13 cellular contexts compared by ENCODE assay signal in genomic region chr1:192907545-192908243, GRCh38.
A peak's percentile ranks its signal among the peaks of the same experiment; 100 is the strongest.
DNase-seq lines count a peak whose midpoint lies in the region; ATAC-seq, FAIRE-seq and TF ChIP-seq lines count a peak whose summit lies in the region.
"Had no signal": no experiment of that assay in that cellular context is flagged by ENCODE, and none has a peak within 500 bp of the region (broad histone marks: within the 10 kb centered on the region; RNA-seq: fewer than 3 reads in every experiment).

No MANE protein-coding gene starts in this region.

- H3K36me3 ChIP-seq in GM12878 (ENCODE audit: control insufficient read depth in 2 of 2, insufficient read depth in 2 of 2, low read length in 1 of 2) = no peaks in the 10 kb centered on the region
- no peaks in the 10 kb centered on the region for H3K36me3 ChIP-seq in muscle layer of duodenum (ENCODE audit: control insufficient read depth in 1 of 2, insufficient read depth in 2 of 2, low read length in 2 of 2)

- no peak overlapping the region for H3K4me2 ChIP-seq in GM12878 (ENCODE audit: control insufficient read depth, insufficient read depth)
- H3K4me2 ChIP-seq: PC-9 had no signal

- intact Hi-C loops in GM12878 (cut with micrococcal nuclease; ENCODE audit: unreplicated experiment) = no loop called here

- TF ChIP-seq RAD21 in GM12878 (IDR thresholded peaks at IDR 0.05; ENCODE audit: insufficient read depth, low read depth, low read length) = no peak

- no peak for TF ChIP-seq EP300 in GM12878 (IDR thresholded peaks at IDR 0.05; ENCODE audit: borderline replicate concordance in 1 of 2, control insufficient read depth in 1 of 2, low read depth in 2 of 2, low read length in 2 of 2)

- RAD21 ChIA-PET in GM12878 (lab: Charles Lee; ENCODE audit: unreplicated experiment) = interaction anchor here (0.9 to 1.4 kb wide), 2 partner anchors 9 to 10 kb away, joined by 3 to 4 read pairs; no protein-coding TSS in a partner anchor

- H3K9ac ChIP-seq in GM12878 (ENCODE audit: control insufficient read depth, insufficient read depth, low read length) = no peak overlapping the region

- no peaks in the 10 kb centered on the region for H3K4me1 Mint-ChIP-seq in nephron progenitor cell

- H3K27me3 Mint-ChIP-seq in nephron progenitor cell (ENCODE audit: low read depth, poor library complexity) = peaks cover 6% of the 10 kb centered on the region
- H3K27me3 Mint-ChIP-seq: brain had no signal

- in situ Hi-C loops in GM12878 (cut with MboI) = no loop called here

- no peaks in the 10 kb centered on the region for H3K36me3 Mint-ChIP-seq in nephron progenitor cell (ENCODE audit: low read depth)
- H3K36me3 Mint-ChIP-seq: brain; CD4-positive, alpha-beta memory T cell had no signal

- H3K27ac Mint-ChIP-seq in nephron progenitor cell = no peak overlapping the region
- H3K27ac Mint-ChIP-seq: brain; CD4-positive, alpha-beta memory T cell; HFFc6 had no signal

- BruUV-seq in GM12878 (replicated peaks; lab: Mats Ljungman, UMichigan) = no TSS peak

- SMC1A ChIA-PET in GM12878 (lab: Charles Lee; ENCODE audit: uncharacterized antibody, unreplicated experiment) = interaction anchor here (0.5 to 1.4 kb wide), 3 partner anchors 9 to 114 kb away, joined by 3 to 5 read pairs (median 3); no protein-coding TSS in a partner anchor

- DNase-seq in ELR (ENCODE audit: low read depth) (peak; percentile 7), GM12878 (ENCODE audit: low read depth, low spot score) (no peak), KG1 (lab: John Stamatoyannopoulos, UW) (no peak), HT-29 (ENCODE audit: low spot score) (no peak), DMS53 (lab: John Stamatoyannopoulos, UW) (no peak), nephron progenitor cell (no peak)
- DNase-seq: CD4-positive, alpha-beta memory T cell; HFFc6; PC-9 had no signal

- POLR2A ChIA-PET in GM12878 (lab: Charles Lee) = no interaction called here

- no peak for FAIRE-seq in GM12878 (lab: Jason Lieb, UNC)
- FAIRE-seq: GM18507 had no signal

- no peak overlapping the region for H2AFZ ChIP-seq in GM12878 (ENCODE audit: control insufficient read depth, low read depth, low read length)
- H2AFZ ChIP-seq: PC-9 had no signal

- 79% methylated on average over 2 of the region's 2 CpGs for WGBS in GM12878 (ENCODE audit: insufficient coverage, insufficient replicate concordance, low lambda C conversion rate, missing lambda C conversion rate)

- ATAC-seq in HG03175 (IDR thresholded peaks at IDR 0.05; ENCODE audit: unreplicated experiment) (peak; percentile 78), GM12878 (peak; percentile 75)

- H3K27ac ChIP-seq in GM12878 (ENCODE audit: control insufficient read depth, insufficient read depth) (no peak overlapping the region), muscle layer of duodenum (ENCODE audit: low read length) (peak overlapping the region; percentile 64)
- H3K27ac ChIP-seq: PC-9 had no signal

- H3K9me3 Mint-ChIP-seq in nephron progenitor cell = no peaks in the 10 kb centered on the region
- H3K9me3 Mint-ChIP-seq: HFFc6 had no signal

- no peaks in the 10 kb centered on the region for H3K79me2 ChIP-seq in GM12878 (ENCODE audit: control insufficient read depth, insufficient read depth, low read length)

- CTCF ChIA-PET in GM12878 (lab: Yijun Ruan, JAX) = interaction anchor here (1.2 kb wide), 1 partner anchor 9 kb away, joined by 3 read pairs; no protein-coding TSS in a partner anchor

- H3K4me3 ChIP-seq in GM12878 = no peak overlapping the region
- no peak overlapping the region for H3K4me3 ChIP-seq in muscle layer of duodenum (ENCODE audit: low read depth in 1 of 2, low read length in 2 of 2)
- H3K4me3 ChIP-seq: PC-9 had no signal

- no peak for TF ChIP-seq POLR2A in GM12878 (IDR thresholded peaks at IDR 0.05; ENCODE audit: low read depth, low read length)

- no peak for TF ChIP-seq CTCF in GM12878 (IDR thresholded peaks at IDR 0.05 in 2 of 3, conservative IDR thresholded peaks at IDR 0.05 in 1 of 3; ENCODE audit: control insufficient read depth in 2 of 3, extremely low read depth in 1 of 3, insufficient read depth in 1 of 3, low read depth in 3 of 3, low read length in 3 of 3)
- no peak for TF ChIP-seq CTCF in nephron progenitor cell (IDR thresholded peaks at IDR 0.05)

- no peaks in the 10 kb centered on the region for H4K20me1 ChIP-seq in GM12878 (ENCODE audit: control insufficient read depth, insufficient read depth)

- H3K4me1 ChIP-seq in GM12878 (ENCODE audit: control insufficient read depth, insufficient read depth, low read length) (no peaks in the 10 kb centered on the region), muscle layer of duodenum (ENCODE audit: control insufficient read depth in 1 of 2, insufficient read depth in 2 of 2, low read length in 2 of 2) (peaks cover 0 to 10% of the 10 kb centered on the region in 2 donors)

- H3K9me3 ChIP-seq in GM12878 (replicated peaks; ENCODE audit: control insufficient read depth, insufficient read depth, low read length) (no peaks in the 10 kb centered on the region; the same call in 2 of the 3 replicates), muscle layer of duodenum (ENCODE audit: control insufficient read depth in 1 of 2, low read length in 2 of 2) (no peaks in the 10 kb centered on the region)

- H3K4me3 Mint-ChIP-seq in nephron progenitor cell = no peak overlapping the region
- H3K4me3 Mint-ChIP-seq: brain; CD4-positive, alpha-beta memory T cell; HFFc6 had no signal

- H3K27me3 ChIP-seq in GM12878 (replicated peaks in 1 of 2; ENCODE audit: control insufficient read depth in 2 of 2, insufficient read depth in 2 of 2, low read length in 1 of 2) (no peaks in the 10 kb centered on the region), muscle layer of duodenum (ENCODE audit: low read depth, low read length) (no peaks in the 10 kb centered on the region)

TF ChIP-seq in GM12878, 131 proteins besides CTCF, POLR2A, EP300 and RAD21 (continues in another document):
- TF ChIP-seq POU2F2 (IDR thresholded peaks at IDR 0.05; ENCODE audit: borderline replicate concordance, low read depth, low read length) = no peak
- no peak for TF ChIP-seq NKRF (conservative IDR thresholded peaks at IDR 0.05)
- TF ChIP-seq IRF4 (IDR thresholded peaks at IDR 0.05; ENCODE audit: low read depth, low read length) = no peak
- TF ChIP-seq USF1 (IDR thresholded peaks at IDR 0.05; ENCODE audit: borderline replicate concordance, extremely low read length, insufficient read depth, low read depth, low read length) = no peak
- no peak for TF ChIP-seq POLR2AphosphoS2 (IDR thresholded peaks at IDR 0.05; ENCODE audit: low read depth, low read length)
- TF ChIP-seq, protein P1, sequence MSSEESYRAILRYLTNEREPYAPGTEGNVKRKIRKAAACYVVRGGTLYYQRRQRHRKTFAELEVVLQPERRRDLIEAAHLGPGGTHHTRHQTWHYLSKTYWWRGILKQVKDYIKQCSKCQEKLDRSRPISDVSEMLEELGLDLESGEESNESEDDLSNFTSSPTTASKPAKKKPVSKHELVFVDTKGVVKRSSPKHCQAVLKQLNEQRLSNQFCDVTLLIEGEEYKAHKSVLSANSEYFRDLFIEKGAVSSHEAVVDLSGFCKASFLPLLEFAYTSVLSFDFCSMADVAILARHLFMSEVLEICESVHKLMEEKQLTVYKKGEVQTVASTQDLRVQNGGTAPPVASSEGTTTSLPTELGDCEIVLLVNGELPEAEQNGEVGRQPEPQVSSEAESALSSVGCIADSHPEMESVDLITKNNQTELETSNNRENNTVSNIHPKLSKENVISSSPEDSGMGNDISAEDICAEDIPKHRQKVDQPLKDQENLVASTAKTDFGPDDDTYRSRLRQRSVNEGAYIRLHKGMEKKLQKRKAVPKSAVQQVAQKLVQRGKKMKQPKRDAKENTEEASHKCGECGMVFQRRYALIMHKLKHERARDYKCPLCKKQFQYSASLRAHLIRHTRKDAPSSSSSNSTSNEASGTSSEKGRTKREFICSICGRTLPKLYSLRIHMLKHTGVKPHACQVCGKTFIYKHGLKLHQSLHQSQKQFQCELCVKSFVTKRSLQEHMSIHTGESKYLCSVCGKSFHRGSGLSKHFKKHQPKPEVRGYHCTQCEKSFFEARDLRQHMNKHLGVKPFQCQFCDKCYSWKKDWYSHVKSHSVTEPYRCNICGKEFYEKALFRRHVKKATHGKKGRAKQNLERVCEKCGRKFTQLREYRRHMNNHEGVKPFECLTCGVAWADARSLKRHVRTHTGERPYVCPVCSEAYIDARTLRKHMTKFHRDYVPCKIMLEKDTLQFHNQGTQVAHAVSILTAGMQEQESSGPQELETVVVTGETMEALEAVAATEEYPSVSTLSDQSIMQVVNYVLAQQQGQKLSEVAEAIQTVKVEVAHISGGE (CRISPR knock-in tag; IDR thresholded peaks at IDR 0.05) = no peak
- no peak for TF ChIP-seq DPF2 (IDR thresholded peaks at IDR 0.05)
- no peak for TF ChIP-seq NFIC (IDR thresholded peaks at IDR 0.05; ENCODE audit: low read depth, low read length)
- no peak for TF ChIP-seq CHD2 (IDR thresholded peaks at IDR 0.05; ENCODE audit: borderline replicate concordance, low read depth, low read length)
